ENCODE assay signal across 8 cellular contexts in the genomic region with DNA sequence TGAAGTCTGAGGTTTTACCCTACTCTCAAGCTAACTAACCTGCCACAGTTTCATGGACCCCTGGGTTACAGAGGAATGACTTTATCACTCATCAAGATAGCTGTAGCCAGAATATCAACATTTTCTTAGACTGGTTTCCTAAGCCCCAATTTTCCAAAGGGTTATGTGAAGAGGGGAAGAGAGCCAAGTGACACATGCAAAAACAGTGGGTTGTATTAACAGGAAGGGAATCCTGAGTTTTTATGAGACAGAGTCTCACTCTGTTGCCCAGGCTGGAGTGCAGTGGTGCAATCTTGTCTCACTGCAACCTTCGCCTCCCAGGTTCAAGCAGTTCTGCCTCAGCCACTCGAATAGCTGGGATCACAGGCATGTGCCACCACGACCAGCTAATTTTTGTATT. TPM values are rescaled to one million over a fixed set of nuclear protein-coding genes. Genes with fewer than 3 reads are reported as not detected.
DNase-seq lines count a peak whose midpoint lies in the region; ATAC-seq and TF ChIP-seq lines count a peak whose summit lies in the region.

No MANE protein-coding gene starts in this region.

- POLR2A ChIA-PET in CD8-positive, alpha-beta T cell (lab: Charles Lee): interaction anchor here (3.6 kb wide), 1 partner anchor 67 kb away, joined by 38 read pairs; no protein-coding TSS in a partner anchor

- H3K36me3 Mint-ChIP-seq in CD8-positive, alpha-beta T cell: peaks cover 7% of the 10 kb centered on the region

- no peak for ATAC-seq in CD8-positive, alpha-beta T cell
- ATAC-seq in GM21390 (IDR thresholded peaks at IDR 0.05; ENCODE audit: unreplicated experiment): peak; percentile 6

- no peaks in the 10 kb centered on the region for H3K27me3 Mint-ChIP-seq in CD8-positive, alpha-beta T cell (ENCODE audit: low read depth)

- peaks cover 68% of the 10 kb centered on the region for H3K4me1 Mint-ChIP-seq in CD8-positive, alpha-beta T cell (ENCODE audit: low read depth)

- no peaks in the 10 kb centered on the region for H3K9me3 Mint-ChIP-seq in CD8-positive, alpha-beta T cell

- no peak for TF ChIP-seq CTCF in CD8-positive, alpha-beta T cell (IDR thresholded peaks at IDR 0.05)
- TF ChIP-seq CTCF in liver (IDR thresholded peaks at IDR 0.05; ENCODE audit: low read depth, low read length, missing input control): no peak

- CTCF ChIA-PET in CD8-positive, alpha-beta T cell (lab: Charles Lee): interaction anchor here (0.6 to 6.2 kb wide), 5 partner anchors 17 to 152 kb away, joined by 3 to 39 read pairs (median 18); no protein-coding TSS in a partner anchor

- WGBS in liver: 42% methylated on average over 3 of the region's 3 CpGs

- TF ChIP-seq POLR2A in erythroblast (IDR thresholded peaks at IDR 0.05; ENCODE audit: low read length): no peak

- H3K9me3 ChIP-seq in CD8-positive, alpha-beta T cell (ENCODE audit: low read length): no peaks in the 10 kb centered on the region
- no peaks in the 10 kb centered on the region for H3K9me3 ChIP-seq in KOPT-K1 (ENCODE audit: insufficient read depth, low read length, poor library complexity, severe bottlenecking)
- H3K9me3 ChIP-seq in liver (ENCODE audit: control insufficient read depth in 4 of 4, low read length in 3 of 4): no peaks in the 10 kb centered on the region

- peaks cover 47% of the 10 kb centered on the region for H3K4me1 ChIP-seq in CD8-positive, alpha-beta T cell (ENCODE audit: insufficient read depth, low read length)
- peaks cover 9 to 40% (median 31%) of the 10 kb centered on the region in 4 donors for H3K4me1 ChIP-seq in liver (ENCODE audit: control insufficient read depth in 4 of 4, insufficient read depth in 4 of 4, low read length in 3 of 4)

- H3K27ac ChIP-seq in CD8-positive, alpha-beta T cell (ENCODE audit: low read depth, low read length): no peak overlapping the region
- H3K27ac ChIP-seq in KOPT-K1 (ENCODE audit: low read depth, low read length, poor library complexity, severe bottlenecking): peak overlapping the region; percentile 46
- peak overlapping the region; percentile 21 to 74 for H3K27ac ChIP-seq in liver (ENCODE audit: low read depth in 1 of 2, low read length in 2 of 2)

- TF ChIP-seq RAD21 in liver (IDR thresholded peaks at IDR 0.05): no peak

- H3K27ac Mint-ChIP-seq in CD8-positive, alpha-beta T cell: peak overlapping the region; percentile 84

- H3K36me3 ChIP-seq in CD8-positive, alpha-beta T cell (ENCODE audit: insufficient read depth, low read length): no peaks in the 10 kb centered on the region
- no peaks in the 10 kb centered on the region for H3K36me3 ChIP-seq in KOPT-K1 (ENCODE audit: insufficient read depth, low read length)
- no peaks in the 10 kb centered on the region for H3K36me3 ChIP-seq in liver (ENCODE audit: control insufficient read depth in 4 of 4, insufficient read depth in 3 of 4, low read depth in 1 of 4, low read length in 3 of 4)

- intact Hi-C loops in CD8-positive, alpha-beta T cell (cut with DNase I, micrococcal nuclease): no loop called here

- H3K9ac ChIP-seq in liver (ENCODE audit: low read depth in 1 of 2, low read length in 2 of 2): peak overlapping the region in 1 of 2 donors; percentile 24

- no peaks in the 10 kb centered on the region for H3K27me3 ChIP-seq in CD8-positive, alpha-beta T cell (ENCODE audit: insufficient read depth, low read length)
- H3K27me3 ChIP-seq in liver (ENCODE audit: control insufficient read depth in 4 of 4, insufficient read depth in 4 of 4, low read length in 3 of 4): no peaks in the 10 kb centered on the region

- no peak overlapping the region for H3K4me3 Mint-ChIP-seq in CD8-positive, alpha-beta T cell

- no peak for DNase-seq in CD8-positive, alpha-beta T cell
- no peak for DNase-seq in activated effector memory CD4-positive, alpha-beta T cell treated with Interleukin-2 at 50 U/mL for 16 hours
- no peak for DNase-seq in NCI-H1694 treated with DMSO at 0.1 percent for 48 hours (lab: John Stamatoyannopoulos, UW)
- no peak for DNase-seq in stimulated activated CD4-positive, alpha-beta T cell treated with anti-CD3 and anti-CD28 coated beads, Interleukin-15, amount 100 ng/mL, for 24 hours
- no peak for DNase-seq in erythroblast (lab: John Stamatoyannopoulos, UW)

- no peak overlapping the region for H3K4me3 ChIP-seq in CD8-positive, alpha-beta T cell (ENCODE audit: low read depth, low read length)
- no peak overlapping the region for H3K4me3 ChIP-seq in liver (ENCODE audit: low read depth in 1 of 3, low read length in 3 of 3)

TF ChIP-seq in liver, 16 proteins besides CTCF, POLR2A, EP300 and RAD21:
- TF ChIP-seq HNF4A (conservative IDR thresholded peaks at IDR 0.05) (peak; percentile 23 to 43), HNF4G (IDR thresholded peaks at IDR 0.05) (no peak)

RNA-seq across cellular contexts. Expression of gene AFF1, which starts 5.4 kb away (rescaled TPM):
- total RNA-seq in CD8-positive, alpha-beta T cell: 10 to 100 TPM; 32.3 to 33.8 TPM
- 10 to 100 TPM; 24.3 to 42.8 TPM for total RNA-seq in liver
- polyA plus RNA-seq in liver: 10 to 100 TPM in 1 of 2 donors, 1 to 10 TPM in 1; 7.2 to 18.6 TPM

RNA-seq across cellular contexts. Expression of gene C4orf36, which starts 48.0 kb away (rescaled TPM):
- total RNA-seq in CD8-positive, alpha-beta T cell: not detected
- not detected for total RNA-seq in liver
- polyA plus RNA-seq in liver: under 1 TPM in 1 of 2 donors, not detected in 1; 0.09 TPM
